Comparison of ENCODE assay signal across 12 cellular contexts in the genomic region with DNA sequence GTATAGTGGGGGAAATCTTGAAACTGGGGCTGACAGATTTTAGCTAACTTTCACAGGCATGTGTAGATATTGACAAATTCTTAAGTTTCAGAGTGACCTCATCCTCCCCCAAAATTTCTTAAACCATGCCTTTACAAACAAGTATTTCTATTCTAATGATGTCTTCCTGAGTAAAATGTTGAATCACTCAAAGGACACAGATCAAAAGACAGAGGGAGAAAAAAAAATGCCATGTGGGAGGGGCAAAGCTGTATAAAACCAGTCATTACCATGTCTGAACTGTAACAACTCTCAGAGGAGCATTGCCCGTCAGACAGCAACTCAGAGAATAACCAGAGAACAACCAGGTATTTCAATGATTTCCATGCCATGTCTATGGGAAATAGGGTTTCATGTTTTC.
DNase-seq lines count a peak whose midpoint lies in the region; ATAC-seq and TF ChIP-seq lines count a peak whose summit lies in the region.
"Had no signal": no experiment of that assay in that cellular context is flagged by ENCODE, and none has a peak within 500 bp of the region (broad histone marks: within the 10 kb centered on the region; RNA-seq: fewer than 3 reads in every experiment).

A gene with protein sequence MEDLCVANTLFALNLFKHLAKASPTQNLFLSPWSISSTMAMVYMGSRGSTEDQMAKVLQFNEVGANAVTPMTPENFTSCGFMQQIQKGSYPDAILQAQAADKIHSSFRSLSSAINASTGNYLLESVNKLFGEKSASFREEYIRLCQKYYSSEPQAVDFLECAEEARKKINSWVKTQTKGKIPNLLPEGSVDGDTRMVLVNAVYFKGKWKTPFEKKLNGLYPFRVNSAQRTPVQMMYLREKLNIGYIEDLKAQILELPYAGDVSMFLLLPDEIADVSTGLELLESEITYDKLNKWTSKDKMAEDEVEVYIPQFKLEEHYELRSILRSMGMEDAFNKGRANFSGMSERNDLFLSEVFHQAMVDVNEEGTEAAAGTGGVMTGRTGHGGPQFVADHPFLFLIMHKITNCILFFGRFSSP (plus strand): TSS at position 282 of the 400 bp plus-strand sequence. CDS start 3,740 bp downstream, outside the sequence.

- no peak within 1 kb of the TSS for H3K4me3 ChIP-seq in AG10803 (ENCODE audit: low read length)
- H3K4me3 ChIP-seq: K562 had no signal

- in situ Hi-C loops in GM13977 (cut with MboI; ENCODE audit: low pct_unique_long_range_greater_than_20kb, low sequenced_read_pairs, unreplicated experiment): no loop called here
- in situ Hi-C loops in ACHN (cut with HindIII; ENCODE audit: low pct_ligation_motif_present, low pct_unique_long_range_greater_than_20kb, low sequenced_read_pairs): no loop called here

- ATAC-seq in HG03521 (IDR thresholded peaks at IDR 0.05; ENCODE audit: unreplicated experiment): no peak
- ATAC-seq: K562 had no signal

- TF ChIP-seq CTCF in AG10803 (conservative IDR thresholded peaks at IDR 0.05; ENCODE audit: low read length) (no peak), GM13977 (IDR thresholded peaks at IDR 0.05; ENCODE audit: extremely low read depth, insufficient read depth, missing control alignments) (no peak)

- DNase-seq in AG10803 (ENCODE audit: low read depth) (peak; percentile 43), GM13977 (ENCODE audit: low spot score) (peak; percentile 34), NOMO-1 treated with DMSO at 0.1 percent for 48 hours (lab: John Stamatoyannopoulos, UW; ENCODE audit: unreplicated experiment) (peak; percentile 54), fibroblast of peridontal ligament (ENCODE audit: extremely low read depth) (peak; percentile 8), ACHN (no peak), globus pallidus (ENCODE audit: low spot score) (no peak), NCI-H526 (lab: John Stamatoyannopoulos, UW) (no peak)
- DNase-seq: activated T-cell treated with anti-CD3 and anti-CD28 coated beads, Interleukin-2, amount 50 U/mL, for 48 hours; BE2C; small intestine had no signal

Comparison
In these comparisons a context has a peak if more than half of its experiments do, and no peak if none do; other contexts are left out.
1. DNase-seq: peak in AG10803 (single experiment), GM13977 (single experiment), NOMO-1 treated with DMSO at 0.1 percent for 48 hours (single experiment) and fibroblast of peridontal ligament (single experiment); none in ACHN (single experiment), globus pallidus (single experiment) and NCI-H526 (0 of 2).